Comparison of ENCODE assay signal across 8 cellular contexts in genomic region chr1:203626910-203627246, GRCh38. TPM values are rescaled to one million over a fixed set of nuclear protein-coding genes. Genes with fewer than 3 reads are reported as not detected.
DNase-seq lines count a peak whose midpoint lies in the region; ATAC-seq and TF ChIP-seq lines count a peak whose summit lies in the region.

No MANE protein-coding gene starts in this region.

- H3K27ac Mint-ChIP-seq in activated naive CD4-positive, alpha-beta T cell treated with anti-CD3 and anti-CD28 coated beads, Interleukin-2, amount 10 ng/mL, durations not matched to agents 7 days and 5 days, result peak overlapping the region; percentile 95

- H3K36me3 ChIP-seq in ascending aorta (peaks cover 0 to 5% of the 10 kb centered on the region in 2 donors), kidney epithelial cell (ENCODE audit: control insufficient read depth, insufficient read depth, low read length) (no peaks in the 10 kb centered on the region), thoracic aorta (no peaks in the 10 kb centered on the region)

- no peaks in the 10 kb centered on the region for H3K27me3 Mint-ChIP-seq in activated naive CD4-positive, alpha-beta T cell treated with anti-CD3 and anti-CD28 coated beads, Interleukin-2, amount 10 ng/mL, durations not matched to agents 7 days and 5 days

- intact Hi-C loops in ascending aorta (cut with DNase I), result loop anchor here (1.0 to 5.0 kb wide), 4 partner anchors 66 to 170 kb away; partner anchors contain the start of genes ZBED6 and ZC3H11A

- CTCF ChIA-PET in activated naive CD4-positive, alpha-beta T cell treated with anti-CD3 and anti-CD28 coated beads, Interleukin-2, amount 10 ng/mL, durations not matched to agents 7 days and 5 days (lab: Charles Lee), result interaction anchor here (0.9 to 4.8 kb wide), 18 partner anchors 13 to 206 kb away, joined by 3 to 80 read pairs (median 6); partner anchors contain the start of gene LAX1

- peaks cover 65% of the 10 kb centered on the region for H3K4me1 Mint-ChIP-seq in activated naive CD4-positive, alpha-beta T cell treated with anti-CD3 and anti-CD28 coated beads, Interleukin-2, amount 10 ng/mL, durations not matched to agents 7 days and 5 days

- H3K9me3 Mint-ChIP-seq in activated naive CD4-positive, alpha-beta T cell treated with anti-CD3 and anti-CD28 coated beads, Interleukin-2, amount 10 ng/mL, durations not matched to agents 7 days and 5 days, result no peaks in the 10 kb centered on the region

- peak overlapping the region; percentile 72 to 81 for H3K4me3 ChIP-seq in ascending aorta
- peak overlapping the region; percentile 71 for H3K4me3 ChIP-seq in kidney epithelial cell (ENCODE audit: low read depth, low read length)
- H3K4me3 ChIP-seq in thoracic aorta, result peak overlapping the region; percentile 85

- H3K27me3 ChIP-seq in ascending aorta, result no peaks in the 10 kb centered on the region
- H3K27me3 ChIP-seq in kidney epithelial cell (ENCODE audit: control insufficient read depth, insufficient read depth, low read length), result no peaks in the 10 kb centered on the region
- H3K27me3 ChIP-seq in thoracic aorta (replicated peaks; ENCODE audit: insufficient read depth), result no peaks in the 10 kb centered on the region

- no peak for DNase-seq in activated naive CD4-positive, alpha-beta T cell treated with anti-CD3 and anti-CD28 coated beads, Interleukin-2, amount 10 ng/mL, durations not matched to agents 7 days and 5 days
- no peak for DNase-seq in activated naive CD4-positive, alpha-beta T cell (lab: John Stamatoyannopoulos, UW)
- DNase-seq in ascending aorta (ENCODE audit: low spot score in 2 of 2), result no peak
- no peak for DNase-seq in kidney epithelial cell (ENCODE audit: low read depth)
- DNase-seq in thoracic aorta (ENCODE audit: low spot score), result no peak
- DNase-seq in Kasumi-1 (lab: John Stamatoyannopoulos, UW), result no peak
- DNase-seq in hepatic stellate cell (ENCODE audit: low spot score), result no peak

- H3K4me1 ChIP-seq in ascending aorta, result peaks cover 4 to 28% of the 10 kb centered on the region in 2 donors
- H3K4me1 ChIP-seq in thoracic aorta (ENCODE audit: control insufficient read depth in 1 of 2, low read depth in 2 of 2), result peaks cover 19 to 44% of the 10 kb centered on the region in 2 donors

- TF ChIP-seq CTCF in ascending aorta (IDR thresholded peaks at IDR 0.05) (no peak), kidney epithelial cell (IDR thresholded peaks at IDR 0.05; ENCODE audit: insufficient read depth, low read length, poor library complexity, severe bottlenecking) (no peak), thoracic aorta (IDR thresholded peaks at IDR 0.05) (no peak)

- ATAC-seq in thoracic aorta (ENCODE audit: insufficient number of reproducible peaks, low FRiP score, low read depth), result no peak
- ATAC-seq in GM18858 (IDR thresholded peaks at IDR 0.05; ENCODE audit: unreplicated experiment), result no peak

- H3K36me3 Mint-ChIP-seq in activated naive CD4-positive, alpha-beta T cell treated with anti-CD3 and anti-CD28 coated beads, Interleukin-2, amount 10 ng/mL, durations not matched to agents 7 days and 5 days, result peaks cover 27% of the 10 kb centered on the region

- H3K4me3 Mint-ChIP-seq in activated naive CD4-positive, alpha-beta T cell treated with anti-CD3 and anti-CD28 coated beads, Interleukin-2, amount 10 ng/mL, durations not matched to agents 7 days and 5 days, result peak overlapping the region; percentile 96

- H3K9me3 ChIP-seq in ascending aorta (no peaks in the 10 kb centered on the region), thoracic aorta (no peaks in the 10 kb centered on the region)

- H3K27ac ChIP-seq in ascending aorta, result peak overlapping the region; percentile 87 to 90
- peak overlapping the region; percentile 89 to 95 for H3K27ac ChIP-seq in thoracic aorta

RNA-seq across cellular contexts. Expression of gene ATP2B4, which starts 0.2 kb away (rescaled TPM):
- total RNA-seq in ascending aorta (97.1 TPM), kidney epithelial cell (38.8 and 47.2 TPM in 2 replicates), thoracic aorta (100 to 1,000 TPM; 131 to 138 TPM)
